ENCODE assay signal across 17 cellular contexts in the genomic region with DNA sequence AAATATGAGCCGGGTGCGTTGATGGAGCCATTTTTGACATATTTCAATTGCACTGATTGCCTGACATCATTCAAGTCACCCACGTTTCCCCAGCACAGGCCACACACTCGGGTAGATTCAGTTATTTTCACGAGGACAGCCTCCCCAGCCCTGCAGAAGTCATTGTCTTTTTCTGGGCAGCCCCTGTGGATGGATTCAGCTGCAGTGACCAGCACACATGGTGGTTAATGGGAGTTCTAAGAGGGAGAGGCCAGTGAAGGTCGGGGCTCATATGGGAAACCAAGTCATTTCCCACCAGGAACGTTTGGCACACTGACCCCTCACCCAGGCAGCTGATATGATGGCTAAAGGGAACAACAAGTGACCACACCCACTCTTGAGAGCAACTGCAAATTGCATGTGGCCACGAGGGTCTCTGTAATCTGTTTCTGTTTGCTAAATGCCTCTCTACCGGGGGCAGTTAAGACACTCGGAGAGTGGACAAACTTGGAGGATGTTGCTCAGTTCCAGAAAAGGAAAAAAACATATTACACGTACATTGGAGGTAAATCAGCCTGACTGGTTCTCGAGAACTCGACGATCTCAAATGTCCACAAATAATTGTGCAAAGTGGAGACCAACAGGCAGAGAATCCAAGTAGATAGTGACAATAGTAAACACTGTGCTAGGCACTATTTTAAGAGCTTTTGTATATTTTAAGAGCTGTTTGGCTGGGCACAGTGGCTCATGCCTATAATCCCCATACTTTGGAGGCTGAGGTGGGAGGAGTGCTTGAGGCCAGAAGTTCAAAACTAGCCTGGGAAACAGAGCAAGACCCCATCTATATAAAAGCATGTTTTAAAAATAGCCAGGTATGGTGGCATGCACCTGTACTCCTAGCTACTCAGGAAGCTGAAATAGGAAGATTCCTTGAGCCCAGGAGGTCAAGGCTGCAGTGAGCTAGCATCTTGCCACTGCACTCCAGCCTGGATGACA.
DNase-seq lines count a peak whose midpoint lies in the region; ATAC-seq and TF ChIP-seq lines count a peak whose summit lies in the region.
"Had no signal": no experiment of that assay in that cellular context is flagged by ENCODE, and none has a peak within 500 bp of the region (broad histone marks: within the 10 kb centered on the region; RNA-seq: fewer than 3 reads in every experiment).

No MANE protein-coding gene starts in this region.

- H3K9me3 ChIP-seq in upper lobe of right lung, result no peaks in the 10 kb centered on the region
- H3K9me3 ChIP-seq: body of pancreas, HAP-1 had no signal

- H3K4me1 ChIP-seq in upper lobe of right lung, result peaks cover 5% of the 10 kb centered on the region

- no peak for ATAC-seq in activated CD8-positive, alpha-beta memory T cell treated with anti-CD3 and anti-CD28 coated beads, Interleukin-2, amount 10 ng/mL, durations not matched to agents 7 days and 5 days
- peak; percentile 3 for ATAC-seq in upper lobe of right lung
- no peak for ATAC-seq in HG02970 (IDR thresholded peaks at IDR 0.05; ENCODE audit: low FRiP score, unreplicated experiment)
- no peak for ATAC-seq in HG03439 (IDR thresholded peaks at IDR 0.05; ENCODE audit: unreplicated experiment)
- ATAC-seq: activated CD4-positive, alpha-beta T cell treated with anti-CD3 and anti-CD28 coated beads for 36 hours; body of pancreas had no signal

- no peaks in the 10 kb centered on the region for H3K27me3 Mint-ChIP-seq in activated CD8-positive, alpha-beta memory T cell treated with anti-CD3 and anti-CD28 coated beads, Interleukin-2, amount 10 ng/mL, durations not matched to agents 7 days and 5 days
- H3K27me3 Mint-ChIP-seq: activated CD4-positive, alpha-beta T cell treated with anti-CD3 and anti-CD28 coated beads for 36 hours; activated naive CD8-positive, alpha-beta T cell had no signal

- no peak for TF ChIP-seq CTCF in upper lobe of right lung (IDR thresholded peaks at IDR 0.05)

- peaks cover 9% of the 10 kb centered on the region for H3K4me1 Mint-ChIP-seq in activated CD8-positive, alpha-beta memory T cell treated with anti-CD3 and anti-CD28 coated beads, Interleukin-2, amount 10 ng/mL, durations not matched to agents 7 days and 5 days

- H3K36me3 Mint-ChIP-seq in activated CD8-positive, alpha-beta memory T cell treated with anti-CD3 and anti-CD28 coated beads, Interleukin-2, amount 10 ng/mL, durations not matched to agents 7 days and 5 days, result peaks cover 2% of the 10 kb centered on the region

- H3K27ac ChIP-seq in upper lobe of right lung, result no peak overlapping the region

- no peaks in the 10 kb centered on the region for H3K36me3 ChIP-seq in upper lobe of right lung
- H3K36me3 ChIP-seq: HAP-1 had no signal

- intact Hi-C loops in upper lobe of right lung (cut with DNase I), result no loop called here

- no peak overlapping the region for H3K27ac Mint-ChIP-seq in activated CD8-positive, alpha-beta memory T cell treated with anti-CD3 and anti-CD28 coated beads, Interleukin-2, amount 10 ng/mL, durations not matched to agents 7 days and 5 days
- H3K27ac Mint-ChIP-seq: activated CD4-positive, alpha-beta T cell treated with anti-CD3 and anti-CD28 coated beads for 36 hours; activated naive CD8-positive, alpha-beta T cell had no signal

- H3K4me3 ChIP-seq in upper lobe of right lung, result no peak overlapping the region
- H3K4me3 ChIP-seq: body of pancreas, HAP-1 had no signal

- H3K4me3 Mint-ChIP-seq in activated CD8-positive, alpha-beta memory T cell treated with anti-CD3 and anti-CD28 coated beads, Interleukin-2, amount 10 ng/mL, durations not matched to agents 7 days and 5 days, result no peak overlapping the region
- H3K4me3 Mint-ChIP-seq: activated CD4-positive, alpha-beta T cell treated with anti-CD3 and anti-CD28 coated beads for 36 hours; activated naive CD8-positive, alpha-beta T cell had no signal

- CTCF ChIA-PET in activated CD8-positive, alpha-beta memory T cell treated with anti-CD3 and anti-CD28 coated beads, Interleukin-2, amount 10 ng/mL, durations not matched to agents 7 days and 5 days (lab: Charles Lee), result no interaction called here

- peak; percentile 42 for DNase-seq in activated CD8-positive, alpha-beta memory T cell treated with anti-CD3 and anti-CD28 coated beads, Interleukin-2, amount 10 ng/mL, durations not matched to agents 7 days and 5 days
- no peak for DNase-seq in activated CD8-positive, alpha-beta memory T cell treated with anti-CD3 and anti-CD28 coated beads, Interleukin-2, amount 50 U/mL, for 48 hours
- DNase-seq in NCI-H748 treated with DMSO at 0.1 percent for 48 hours (lab: John Stamatoyannopoulos, UW) (peak; percentile 36), fibroblast of gingiva (ENCODE audit: low read depth) (peak; percentile 29), upper lobe of right lung (no peak), midbrain (lab: John Stamatoyannopoulos, UW) (no peak)
- DNase-seq: activated CD4-positive, alpha-beta T cell treated with anti-CD3 and anti-CD28 coated beads for 36 hours; activated T-cell treated with anti-CD3 and anti-CD28 coated beads, Interleukin-2, amount 50 U/mL, for 1 hour; NCI-H1436; NCI-H226; stimulated activated CD4-positive, alpha-beta T cell treated with anti-CD3 and anti-CD28 coated beads, Interleukin-2, amount 100 ng/mL, for 48 hours; substantia nigra had no signal

- no peaks in the 10 kb centered on the region for H3K27me3 ChIP-seq in upper lobe of right lung
- H3K27me3 ChIP-seq: body of pancreas had no signal

- no peaks in the 10 kb centered on the region for H3K9me3 Mint-ChIP-seq in activated CD8-positive, alpha-beta memory T cell treated with anti-CD3 and anti-CD28 coated beads, Interleukin-2, amount 10 ng/mL, durations not matched to agents 7 days and 5 days (ENCODE audit: low read depth)

Comparison
In these comparisons a context has a peak if more than half of its experiments do, and no peak if none do; other contexts are left out.
1. DNase-seq: peak in activated CD8-positive, alpha-beta memory T cell treated with anti-CD3 and anti-CD28 coated beads, Interleukin-2, amount 10 ng/mL, durations not matched to agents 7 days and 5 days (single experiment), NCI-H748 treated with DMSO at 0.1 percent for 48 hours (single experiment) and fibroblast of gingiva (single experiment); none in activated CD8-positive, alpha-beta memory T cell treated with anti-CD3 and anti-CD28 coated beads, Interleukin-2, amount 50 U/mL, for 48 hours (single experiment), upper lobe of right lung (single experiment) and midbrain (single experiment).